In the genomic region with DNA sequence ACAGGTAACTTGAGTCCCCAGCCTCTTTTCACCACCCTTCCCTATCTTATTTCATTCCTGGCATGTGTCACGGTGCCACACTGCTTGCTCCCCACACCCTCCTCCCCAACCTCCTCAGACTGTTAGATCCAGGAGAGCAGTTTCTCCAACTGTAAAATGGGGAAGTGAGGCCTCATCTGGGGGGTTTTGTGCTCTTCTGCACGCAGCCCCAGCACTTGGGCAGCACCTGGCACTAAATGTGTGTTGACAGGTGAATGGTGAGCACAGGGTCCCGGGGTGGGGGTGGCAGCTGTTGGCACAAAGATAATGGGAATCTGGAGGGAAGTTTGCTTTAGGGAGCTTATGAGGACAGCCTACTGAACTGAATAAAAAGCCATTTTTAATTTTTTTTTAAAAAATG, we compare ENCODE assay signal across 17 cellular contexts.
DNase-seq lines count a peak whose midpoint lies in the region; ATAC-seq and TF ChIP-seq lines count a peak whose summit lies in the region.
"Had no signal": no experiment of that assay in that cellular context is flagged by ENCODE, and none has a peak within 500 bp of the region (broad histone marks: within the 10 kb centered on the region; RNA-seq: fewer than 3 reads in every experiment).

No MANE protein-coding gene starts in this region.

- H3K27me3 Mint-ChIP-seq in stimulated activated naive B cell treated with anti-CD40 and anti-IgM and Interleukin-4, amounts not matched to agents 10 μg/mL and 1 μg/mL and 100 μg/mL, for 72 hours = peaks cover 39 to 68% of the 10 kb centered on the region in 2 donors
- H3K27me3 Mint-ChIP-seq in progenitor cell of endocrine pancreas = peaks cover 33% of the 10 kb centered on the region

- TF ChIP-seq CTCF in progenitor cell of endocrine pancreas (IDR thresholded peaks at IDR 0.05; ENCODE audit: unreplicated experiment) = no peak

- H3K4me1 Mint-ChIP-seq in stimulated activated naive B cell treated with anti-CD40 and anti-IgM and Interleukin-4, amounts not matched to agents 10 μg/mL and 1 μg/mL and 100 μg/mL, for 72 hours = peaks cover 24 to 32% of the 10 kb centered on the region in 2 donors
- H3K4me1 Mint-ChIP-seq in progenitor cell of endocrine pancreas (ENCODE audit: low read depth) = peaks cover 10% of the 10 kb centered on the region

- peak; percentile 15 to 55 for DNase-seq in NCI-H526 (lab: John Stamatoyannopoulos, UW)
- DNase-seq in NCI-H526 treated with DMSO at 0.1 percent for 48 hours (lab: John Stamatoyannopoulos, UW) = no peak
- peak; percentile 77 for DNase-seq in NCI-H2081 treated with DMSO at 0.1 percent for 48 hours (lab: John Stamatoyannopoulos, UW)
- DNase-seq in NOMO-1 (lab: John Stamatoyannopoulos, UW; ENCODE audit: unreplicated experiment in 2 of 2) = peak; percentile 42 to 60
- no peak for DNase-seq in stimulated activated naive B cell treated with anti-CD40 and anti-IgM and Interleukin-4, amounts not matched to agents 10 μg/mL and 1 μg/mL and 100 μg/mL, for 72 hours
- DNase-seq in H4 (ENCODE audit: low spot score) = no peak
- DNase-seq in progenitor cell of endocrine pancreas (ENCODE audit: low spot score, unreplicated experiment) = no peak
- DNase-seq: activated CD4-positive, CD25-positive, alpha-beta regulatory T cell treated with anti-CD3 and anti-CD28 coated beads, Interleukin-2, amount 50 U/mL, for 72 hours; CD4-positive, CD25-positive, alpha-beta regulatory T cell; erythroblast; HFFc6; left ventricle myocardium inferior; OCI-M1; SJCRH30; stimulated activated CD4-positive, alpha-beta T cell treated with anti-CD3 and anti-CD28 coated beads, Interleukin-2, amount 100 ng/mL, for 24 hours; uterus had no signal

- peaks cover 10 to 13% of the 10 kb centered on the region in 2 donors for H3K36me3 Mint-ChIP-seq in stimulated activated naive B cell treated with anti-CD40 and anti-IgM and Interleukin-4, amounts not matched to agents 10 μg/mL and 1 μg/mL and 100 μg/mL, for 72 hours
- peaks cover 5% of the 10 kb centered on the region for H3K36me3 Mint-ChIP-seq in progenitor cell of endocrine pancreas (ENCODE audit: insufficient read depth)
- H3K36me3 Mint-ChIP-seq: CD4-positive, CD25-positive, alpha-beta regulatory T cell had no signal

- peak; percentile 51 to 59 for ATAC-seq in stimulated activated naive B cell treated with anti-CD40 and anti-IgM and Interleukin-4, amounts not matched to agents 10 μg/mL and 1 μg/mL and 100 μg/mL, for 72 hours (replicated peaks)
- no peak for ATAC-seq in GM19395 (IDR thresholded peaks at IDR 0.05; ENCODE audit: unreplicated experiment)

- no peak overlapping the region for H3K4me3 Mint-ChIP-seq in stimulated activated naive B cell treated with anti-CD40 and anti-IgM and Interleukin-4, amounts not matched to agents 10 μg/mL and 1 μg/mL and 100 μg/mL, for 72 hours
- H3K4me3 Mint-ChIP-seq in progenitor cell of endocrine pancreas (ENCODE audit: low read depth) = no peak overlapping the region
- H3K4me3 Mint-ChIP-seq: CD4-positive, CD25-positive, alpha-beta regulatory T cell; HFFc6 had no signal

- peaks cover 8 to 10% of the 10 kb centered on the region in 2 donors for H3K9me3 Mint-ChIP-seq in stimulated activated naive B cell treated with anti-CD40 and anti-IgM and Interleukin-4, amounts not matched to agents 10 μg/mL and 1 μg/mL and 100 μg/mL, for 72 hours
- H3K9me3 Mint-ChIP-seq in progenitor cell of endocrine pancreas (ENCODE audit: low read depth) = peaks cover 6% of the 10 kb centered on the region

- H3K27ac Mint-ChIP-seq in stimulated activated naive B cell treated with anti-CD40 and anti-IgM and Interleukin-4, amounts not matched to agents 10 μg/mL and 1 μg/mL and 100 μg/mL, for 72 hours = no peak overlapping the region
- H3K27ac Mint-ChIP-seq in progenitor cell of endocrine pancreas = no peak overlapping the region
- H3K27ac Mint-ChIP-seq: CD4-positive, CD25-positive, alpha-beta regulatory T cell; HFFc6 had no signal

Comparison
In these comparisons a context has a peak if more than half of its experiments do, and no peak if none do; other contexts are left out.
1. DNase-seq: peak in NCI-H526 (2 of 2), NCI-H2081 treated with DMSO at 0.1 percent for 48 hours (single experiment) and NOMO-1 (2 of 2); none in NCI-H526 treated with DMSO at 0.1 percent for 48 hours (single experiment), stimulated activated naive B cell treated with anti-CD40 and anti-IgM and Interleukin-4, amounts not matched to agents 10 μg/mL and 1 μg/mL and 100 μg/mL, for 72 hours (single experiment), H4 (single experiment) and progenitor cell of endocrine pancreas (single experiment).